Comparison of ENCODE assay signal across 8 cellular contexts in genomic region chr17:58249270-58250133, GRCh38. TPM values are rescaled to one million over a fixed set of nuclear protein-coding genes. Genes with fewer than 3 reads are reported as not detected.
DNase-seq lines count a peak whose midpoint lies in the region; ATAC-seq and TF ChIP-seq lines count a peak whose summit lies in the region.

No MANE protein-coding gene starts in this region.

- H3K4me3 Mint-ChIP-seq in MCF 10A (ENCODE audit: unreplicated experiment), result no peak overlapping the region

- no peaks in the 10 kb centered on the region for H3K36me3 ChIP-seq in smooth muscle cell (ENCODE audit: low read depth)

- POLR2A ChIA-PET in MCF 10A (lab: Yijun Ruan, JAX), result interaction anchor here (0.7 kb wide), 1 partner anchor 243 kb away, joined by 4 read pairs; no protein-coding TSS in a partner anchor

- BruUV-seq in MCF 10A (replicated peaks; lab: Mats Ljungman, UMichigan), result no TSS peak

- peak overlapping the region; percentile 92 for H3K4me2 ChIP-seq in smooth muscle cell

- H3K4me1 ChIP-seq in smooth muscle cell (ENCODE audit: low read depth), result no peaks in the 10 kb centered on the region

- peak overlapping the region; percentile 52 for H3K4me3 ChIP-seq in smooth muscle cell

- H3K4me1 Mint-ChIP-seq in MCF 10A (ENCODE audit: insufficient read depth, unreplicated experiment), result no peaks in the 10 kb centered on the region

- peaks cover 63% of the 10 kb centered on the region for H3K27me3 Mint-ChIP-seq in MCF 10A (ENCODE audit: insufficient read depth, unreplicated experiment)

- TF ChIP-seq CTCF in MCF 10A (IDR thresholded peaks at IDR 0.05; ENCODE audit: unreplicated experiment) (peak; percentile 67), smooth muscle cell (IDR thresholded peaks at IDR 0.05; ENCODE audit: borderline replicate concordance, insufficient read depth, poor library complexity, severe bottlenecking) (peak; percentile 89)

- H3F3A ChIP-seq in smooth muscle cell (ENCODE audit: low read depth), result no peaks in the 10 kb centered on the region

- no peak overlapping the region for H3K27ac Mint-ChIP-seq in MCF 10A (ENCODE audit: low read depth, unreplicated experiment)

- ATAC-seq in GM21515 (IDR thresholded peaks at IDR 0.05; ENCODE audit: unreplicated experiment), result peak; percentile 73

- no peaks in the 10 kb centered on the region for H4K20me1 ChIP-seq in smooth muscle cell (ENCODE audit: low read depth)

- H3K9me3 ChIP-seq in smooth muscle cell (replicated peaks; ENCODE audit: low read depth), result no peaks in the 10 kb centered on the region

- CTCF ChIA-PET in MCF 10A (lab: Yijun Ruan, JAX), result interaction anchor here (0.5 to 1.5 kb wide), 4 partner anchors 13 to 205 kb away, joined by 3 to 7 read pairs (median 4); no protein-coding TSS in a partner anchor

- H3K79me2 ChIP-seq in smooth muscle cell (ENCODE audit: low read depth), result no peaks in the 10 kb centered on the region

- WGBS in smooth muscle cell (ENCODE audit: low lambda C conversion rate), result 10% methylated on average over 54 of the region's 57 CpGs

- intact Hi-C loops in MCF 10A (cut with micrococcal nuclease), result no loop called here

- peak overlapping the region; percentile 81 for H2AFZ ChIP-seq in smooth muscle cell (ENCODE audit: low read depth)

- no peaks in the 10 kb centered on the region for H3K9me3 Mint-ChIP-seq in MCF 10A (ENCODE audit: unreplicated experiment)

- DNase-seq in C1 segment of cervical spinal cord (lab: John Stamatoyannopoulos, UW), result peak in 12 of 14 donors; percentile 12 to 77 (median 51)
- DNase-seq in NCI-H1417 (lab: John Stamatoyannopoulos, UW), result peak; percentile 48 to 92 (median 90)
- DNase-seq in UCSD-AML1 (lab: John Stamatoyannopoulos, UW; ENCODE audit: unreplicated experiment), result peak; percentile 75
- DNase-seq in MCF 10A (ENCODE audit: unreplicated experiment), result peak; percentile 33
- peak; percentile 96 for DNase-seq in iPS-NIHi11 (ENCODE audit: low spot score)
- peak; percentile 36 for DNase-seq in smooth muscle cell (lab: John Stamatoyannopoulos, UW; ENCODE audit: unreplicated experiment)
- no peak for DNase-seq in amniotic stem cell (lab: John Stamatoyannopoulos, UW)

- H3K27me3 ChIP-seq in smooth muscle cell (ENCODE audit: low read depth), result peaks cover 55% of the 10 kb centered on the region

- H3K9ac ChIP-seq in smooth muscle cell (ENCODE audit: low read depth), result no peak overlapping the region

- no peak overlapping the region for H3K27ac ChIP-seq in smooth muscle cell (ENCODE audit: low read depth)

- H3K36me3 Mint-ChIP-seq in MCF 10A (ENCODE audit: insufficient read depth, unreplicated experiment), result no peaks in the 10 kb centered on the region

RNA-seq across cellular contexts. Expression of gene LPO, which starts 11.1 kb away (rescaled TPM):
- total RNA-seq in MCF 10A (2022) (not detected in 2 replicates), smooth muscle cell (1.7 and 4.1 TPM in 2 replicates)
- polyA plus RNA-seq in smooth muscle cell, result 3.3 TPM in 2 replicates

RNA-seq across cellular contexts. Expression of gene MKS1, which starts 30.4 kb away (rescaled TPM):
- total RNA-seq in MCF 10A (2022), result 15.4 and 22.8 TPM in 2 replicates
- total RNA-seq in smooth muscle cell, result 9.2 and 15.6 TPM in 2 replicates
- polyA plus RNA-seq in smooth muscle cell, result 15.0 and 22.8 TPM in 2 replicates

RNA-seq across cellular contexts. Expression of gene MPO, which starts 31.2 kb away (rescaled TPM):
- total RNA-seq in MCF 10A (2022), result 0.19 TPM in 1 of 2 replicates, not detected in the other
- not detected in 2 replicates for total RNA-seq in smooth muscle cell
- 0.09 TPM in 1 of 2 replicates, not detected in the other for polyA plus RNA-seq in smooth muscle cell

RNA-seq across cellular contexts. Expression of gene EPX, which starts 57.0 kb away (rescaled TPM):
- total RNA-seq in MCF 10A (2022) (not detected in 2 replicates), smooth muscle cell (not detected in 2 replicates)
- not detected in 2 replicates for polyA plus RNA-seq in smooth muscle cell
